ENCODE assay signal across 17 cellular contexts in genomic region chr5:178392386-178392785, GRCh38.
A peak's percentile ranks its signal among the peaks of the same experiment; 100 is the strongest.
DNase-seq lines count a peak whose midpoint lies in the region; TF ChIP-seq lines count a peak whose summit lies in the region.
"Had no signal": no experiment of that assay in that cellular context is flagged by ENCODE, and none has a peak within 500 bp of the region (broad histone marks: within the 10 kb centered on the region; RNA-seq: fewer than 3 reads in every experiment).

No MANE protein-coding gene starts in this region.

- no peak overlapping the region for H3K4me2 ChIP-seq in hepatocyte

- H3K4me3 ChIP-seq in stomach (no peak overlapping the region), hepatocyte (no peak overlapping the region), sigmoid colon (no peak overlapping the region)

- H2AFZ ChIP-seq in hepatocyte, result no peak overlapping the region

- no peak overlapping the region for H3K27ac Mint-ChIP-seq in activated naive CD4-positive, alpha-beta T cell treated with anti-CD3 and anti-CD28 coated beads, Interleukin-2, amount 10 ng/mL, durations not matched to agents 7 days and 5 days
- peak overlapping the region; percentile 78 for H3K27ac Mint-ChIP-seq in dendritic cell treated with granulocyte-macrophage colony-stimulating factor and Interleukin-4, amounts not matched to agents 40 ng/mL and 50 ng/mL, for 4 days
- H3K27ac Mint-ChIP-seq: H9 had no signal

- no peak for TF ChIP-seq EP300 in stomach (IDR thresholded peaks at IDR 0.05)
- TF ChIP-seq EP300 in sigmoid colon (IDR thresholded peaks at IDR 0.05), result no peak

- H3K79me2 ChIP-seq in hepatocyte, result no peaks in the 10 kb centered on the region

- peaks cover 0 to 9% (median 2%) of the 10 kb centered on the region in 4 donors for H3K4me1 ChIP-seq in stomach
- peaks cover 9% of the 10 kb centered on the region for H3K4me1 ChIP-seq in hepatocyte (ENCODE audit: insufficient read depth)
- peaks cover 0 to 6% (median 0%) of the 10 kb centered on the region in 4 donors for H3K4me1 ChIP-seq in sigmoid colon

- TF ChIP-seq POLR2A in stomach (IDR thresholded peaks at IDR 0.05) (no peak), sigmoid colon (IDR thresholded peaks at IDR 0.05) (no peak)

- H3K27me3 ChIP-seq in stomach (peaks cover 0 to 19% (median 0%) of the 10 kb centered on the region in 3 donors), hepatocyte (no peaks in the 10 kb centered on the region), sigmoid colon (peaks cover 0 to 37% (median 0%) of the 10 kb centered on the region in 3 donors)

- intact Hi-C loops in dendritic cell treated with granulocyte-macrophage colony-stimulating factor and Interleukin-4, amounts not matched to agents 40 ng/mL and 50 ng/mL, for 4 days (cut with micrococcal nuclease), result no loop called here
- intact Hi-C loops in stomach (cut with DNase I; ENCODE audit: low total_unique reads), result no loop called here
- intact Hi-C loops in sigmoid colon (cut with DNase I), result no loop called here

- H3K9me3 Mint-ChIP-seq in activated naive CD4-positive, alpha-beta T cell treated with anti-CD3 and anti-CD28 coated beads, Interleukin-2, amount 10 ng/mL, durations not matched to agents 7 days and 5 days, result no peaks in the 10 kb centered on the region
- H3K9me3 Mint-ChIP-seq in dendritic cell treated with granulocyte-macrophage colony-stimulating factor and Interleukin-4, amounts not matched to agents 40 ng/mL and 50 ng/mL, for 4 days, result no peaks in the 10 kb centered on the region
- H3K9me3 Mint-ChIP-seq: H9 had no signal

- no peak overlapping the region for H3K27ac ChIP-seq in stomach
- H3K27ac ChIP-seq in hepatocyte, result no peak overlapping the region
- H3K27ac ChIP-seq in sigmoid colon, result no peak overlapping the region
- H3K27ac ChIP-seq: RWPE1 had no signal

- TF ChIP-seq CTCF in stomach (IDR thresholded peaks at IDR 0.05), result no peak
- TF ChIP-seq CTCF in hepatocyte (IDR thresholded peaks at IDR 0.05; ENCODE audit: poor library complexity), result no peak
- no peak for TF ChIP-seq CTCF in sigmoid colon (IDR thresholded peaks at IDR 0.05)

- no peaks in the 10 kb centered on the region for H3K9me3 ChIP-seq in stomach
- H3K9me3 ChIP-seq in hepatocyte (ENCODE audit: low read depth), result no peaks in the 10 kb centered on the region
- H3K9me3 ChIP-seq in sigmoid colon, result no peaks in the 10 kb centered on the region

- H3K4me3 Mint-ChIP-seq in activated naive CD4-positive, alpha-beta T cell treated with anti-CD3 and anti-CD28 coated beads, Interleukin-2, amount 10 ng/mL, durations not matched to agents 7 days and 5 days, result no peak overlapping the region
- H3K4me3 Mint-ChIP-seq in dendritic cell treated with granulocyte-macrophage colony-stimulating factor and Interleukin-4, amounts not matched to agents 40 ng/mL and 50 ng/mL, for 4 days, result no peak overlapping the region
- H3K4me3 Mint-ChIP-seq: H9 had no signal

- no peaks in the 10 kb centered on the region for H3K9me2 ChIP-seq in hepatocyte (replicated peaks; ENCODE audit: insufficient read depth)

- WGBS in stomach, 5 donors, result 83 to 90% (median 87%) methylated on average over 7 of the region's 7 CpGs
- 95% methylated on average over 7 of the region's 7 CpGs for WGBS in hepatocyte (ENCODE audit: low lambda C conversion rate, missing lambda C conversion rate)
- WGBS in sigmoid colon, 2 donors, result 81 to 88% methylated on average over 7 of the region's 7 CpGs

- CTCF ChIA-PET in activated naive CD4-positive, alpha-beta T cell treated with anti-CD3 and anti-CD28 coated beads, Interleukin-2, amount 10 ng/mL, durations not matched to agents 7 days and 5 days (lab: Charles Lee), result no interaction called here

- H3K36me3 Mint-ChIP-seq in activated naive CD4-positive, alpha-beta T cell treated with anti-CD3 and anti-CD28 coated beads, Interleukin-2, amount 10 ng/mL, durations not matched to agents 7 days and 5 days, result no peaks in the 10 kb centered on the region
- no peaks in the 10 kb centered on the region for H3K36me3 Mint-ChIP-seq in dendritic cell treated with granulocyte-macrophage colony-stimulating factor and Interleukin-4, amounts not matched to agents 40 ng/mL and 50 ng/mL, for 4 days (ENCODE audit: low read depth)

- H3K4me1 Mint-ChIP-seq in activated naive CD4-positive, alpha-beta T cell treated with anti-CD3 and anti-CD28 coated beads, Interleukin-2, amount 10 ng/mL, durations not matched to agents 7 days and 5 days, result no peaks in the 10 kb centered on the region
- peaks cover 65% of the 10 kb centered on the region for H3K4me1 Mint-ChIP-seq in dendritic cell treated with granulocyte-macrophage colony-stimulating factor and Interleukin-4, amounts not matched to agents 40 ng/mL and 50 ng/mL, for 4 days (ENCODE audit: low read depth)

- peak; percentile 1 for DNase-seq in activated naive CD4-positive, alpha-beta T cell treated with anti-CD3 and anti-CD28 coated beads, Interleukin-2, amount 10 ng/mL, durations not matched to agents 7 days and 5 days
- no peak for DNase-seq in activated naive CD4-positive, alpha-beta T cell treated with Interleukin-2 at 50 U/mL for 16 hours
- peak; percentile 55 for DNase-seq in mesenteric fat pad (ENCODE audit: low spot score)
- peak; percentile 18 for DNase-seq in stomach
- no peak for DNase-seq in NCI-H2227 (lab: John Stamatoyannopoulos, UW; ENCODE audit: unreplicated experiment)
- DNase-seq in hepatocyte (ENCODE audit: low spot score), result no peak
- no peak for DNase-seq in sigmoid colon
- DNase-seq: 8988T, DMS79 treated with DMSO at 0.1 percent for 48 hours, H9, IMR-90, NCI-H1417 treated with DMSO at 0.1 percent for 48 hours, NCI-H1930, NCI-H526, PC-3 had no signal

- H3K36me3 ChIP-seq in stomach (no peaks in the 10 kb centered on the region), hepatocyte (replicated peaks; ENCODE audit: insufficient read depth, low read depth) (no peaks in the 10 kb centered on the region), sigmoid colon (no peaks in the 10 kb centered on the region)

- H4K20me1 ChIP-seq in hepatocyte (ENCODE audit: insufficient read depth, poor library complexity, severe bottlenecking), result no peaks in the 10 kb centered on the region

- peaks cover 5% of the 10 kb centered on the region for H3K27me3 Mint-ChIP-seq in activated naive CD4-positive, alpha-beta T cell treated with anti-CD3 and anti-CD28 coated beads, Interleukin-2, amount 10 ng/mL, durations not matched to agents 7 days and 5 days
- H3K27me3 Mint-ChIP-seq in dendritic cell treated with granulocyte-macrophage colony-stimulating factor and Interleukin-4, amounts not matched to agents 40 ng/mL and 50 ng/mL, for 4 days, result no peaks in the 10 kb centered on the region

Comparison
In these comparisons a context has a peak if more than half of its experiments do, and no peak if none do; other contexts are left out.
1. DNase-seq: peak in activated naive CD4-positive, alpha-beta T cell treated with anti-CD3 and anti-CD28 coated beads, Interleukin-2, amount 10 ng/mL, durations not matched to agents 7 days and 5 days (single experiment), mesenteric fat pad (single experiment) and stomach (single experiment); none in activated naive CD4-positive, alpha-beta T cell treated with Interleukin-2 at 50 U/mL for 16 hours (single experiment), NCI-H2227 (single experiment), hepatocyte (single experiment) and sigmoid colon (single experiment).